ENCODE assay signal across 9 cellular contexts in genomic region chr6:42727627-42728026, GRCh38. TPM values are rescaled to one million over a fixed set of nuclear protein-coding genes. Genes with fewer than 3 reads are reported as not detected.
DNase-seq lines count a peak whose midpoint lies in the region; ATAC-seq and TF ChIP-seq lines count a peak whose summit lies in the region.
"Had no signal": no experiment of that assay in that cellular context is flagged by ENCODE, and none has a peak within 500 bp of the region (broad histone marks: within the 10 kb centered on the region; RNA-seq: fewer than 3 reads in every experiment).

No MANE protein-coding gene starts in this region.

- no peaks in the 10 kb centered on the region for H3K36me3 ChIP-seq in ovary

- H3K4me3 ChIP-seq in ovary = peak overlapping the region; percentile 43

- TF ChIP-seq POLR2A in ovary (IDR thresholded peaks at IDR 0.05) = no peak

- 39 to 82% (median 78%) methylated on average over 22 of the region's 22 CpGs for WGBS in ovary, 3 donors

- in situ Hi-C loops in ACHN (cut with HindIII; ENCODE audit: low pct_ligation_motif_present, low pct_unique_long_range_greater_than_20kb, low sequenced_read_pairs) = no loop called here

- TF ChIP-seq EP300 in ovary (IDR thresholded peaks at IDR 0.05) = no peak

- TF ChIP-seq CTCF in ovary (IDR thresholded peaks at IDR 0.05) (no peak), GM10266 (IDR thresholded peaks at IDR 0.05; ENCODE audit: control insufficient read depth, insufficient read depth, low read depth, missing control alignments) (no peak)

- peaks cover 5% of the 10 kb centered on the region for H3K4me1 ChIP-seq in ovary (ENCODE audit: insufficient read depth)

- H3K27me3 ChIP-seq in ovary = no peaks in the 10 kb centered on the region

- DNase-seq in AG08396 (ENCODE audit: low spot score) = peak; percentile 31
- peak; percentile 32 for DNase-seq in NCI-H524 treated with DMSO at 0.1 percent for 48 hours (lab: John Stamatoyannopoulos, UW)
- peak in 3 of 5 donors; percentile 29 to 57 (median 51) for DNase-seq in ovary
- DNase-seq in cerebellar nuclear complex (lab: John Stamatoyannopoulos, UW) = no peak
- no peak for DNase-seq in ACHN
- no peak for DNase-seq in GM10266 (ENCODE audit: extremely low spot score)
- DNase-seq: NCI-H2081 treated with DMSO at 0.1 percent for 48 hours had no signal

- H3K27ac ChIP-seq in ovary = peak overlapping the region; percentile 26 to 85

- intact Hi-C loops in ovary (cut with DNase I) = loop anchor here in 3 of 4 donors (5.0 to 10.0 kb wide), 4 partner anchors 60 to 150 kb away; partner anchors contain the start of gene RPL7L1 (in 2 of the 3)

- peak; percentile 6 for ATAC-seq in esophagus mucosa
- ATAC-seq in HG03521 (IDR thresholded peaks at IDR 0.05; ENCODE audit: unreplicated experiment) = no peak

- no peaks in the 10 kb centered on the region for H3K9me3 ChIP-seq in ovary

RNA-seq across cellular contexts. Expression of gene PRPH2, which starts 5.2 kb away (rescaled TPM):
- total RNA-seq in esophagus mucosa (0.08 TPM), ovary (1 to 10 TPM in 5 of 7 donors, under 1 TPM in 2; 0.80 to 6.8 (median 4.2) TPM)
- polyA plus RNA-seq in ovary = 1 to 10 TPM; 2.0 to 2.8 TPM

RNA-seq across cellular contexts. Expression of gene TBCC, which starts 18.3 kb away (rescaled TPM):
- total RNA-seq in esophagus mucosa = 15.0 TPM
- total RNA-seq in ovary = 10 to 100 TPM; 15.2 to 18.7 (median 16.7) TPM
- polyA plus RNA-seq in ovary = 10 to 100 TPM; 14.1 to 15.4 TPM

RNA-seq across cellular contexts. Expression of gene BICRAL, which starts 54.2 kb away (rescaled TPM):
- 6.1 TPM for total RNA-seq in esophagus mucosa
- 10 to 100 TPM; 13.3 to 27.1 (median 25.4) TPM for total RNA-seq in ovary
- 10 to 100 TPM; 10.5 to 24.9 TPM for polyA plus RNA-seq in ovary

Comparison
In these comparisons a context has a peak if more than half of its experiments do, and no peak if none do; other contexts are left out.
1. DNase-seq: peak in AG08396 (single experiment), NCI-H524 treated with DMSO at 0.1 percent for 48 hours (single experiment) and ovary (3 of 5); none in cerebellar nuclear complex (0 of 2), ACHN (single experiment) and GM10266 (single experiment).